10 cellular contexts compared by ENCODE assay signal in genomic region chr12:9943244-9943643, GRCh38. TPM values are rescaled to one million over a fixed set of nuclear protein-coding genes. Genes with fewer than 3 reads are reported as not detected.
A peak's percentile ranks its signal among the peaks of the same experiment; 100 is the strongest.
DNase-seq lines count a peak whose midpoint lies in the region; ATAC-seq lines count a peak whose summit lies in the region.
"Had no signal": no experiment of that assay in that cellular context is flagged by ENCODE, and none has a peak within 500 bp of the region (broad histone marks: within the 10 kb centered on the region; RNA-seq: fewer than 3 reads in every experiment).

No MANE protein-coding gene starts in this region.

- no peaks in the 10 kb centered on the region for H3K27me3 ChIP-seq in thymus (ENCODE audit: control insufficient read depth, insufficient read depth)

- peaks cover 1% of the 10 kb centered on the region for H3K9me3 ChIP-seq in thymus (ENCODE audit: control insufficient read depth)

- ATAC-seq in HG02763 (IDR thresholded peaks at IDR 0.05; ENCODE audit: unreplicated experiment) = no peak

- WGBS in thymus = 64% methylated on average over 19 of the region's 19 CpGs

- H3K4me3 ChIP-seq in thymus (ENCODE audit: low read length) = peak overlapping the region; percentile 33

- no peaks in the 10 kb centered on the region for H3K36me3 ChIP-seq in thymus (ENCODE audit: control insufficient read depth, insufficient read depth)

- H3K4me1 ChIP-seq in thymus (ENCODE audit: control insufficient read depth, insufficient read depth, low read length) = no peaks in the 10 kb centered on the region

- H3K27ac ChIP-seq in thymus (ENCODE audit: low read depth) = no peak overlapping the region

- DNase-seq in activated naive CD4-positive, alpha-beta T cell treated with Interleukin-2 at 50 U/mL for 16 hours = peak; percentile 6
- no peak for DNase-seq in activated naive CD4-positive, alpha-beta T cell (lab: John Stamatoyannopoulos, UW)
- peak; percentile 90 for DNase-seq in NCI-H748 (lab: John Stamatoyannopoulos, UW; ENCODE audit: unreplicated experiment)
- peak; percentile 2 for DNase-seq in cerebellum (ENCODE audit: low spot score)
- no peak for DNase-seq in effector CD4-positive, alpha-beta T cell
- DNase-seq in HPDE6-E6E7 (ENCODE audit: extremely low spot score) = no peak

RNA-seq across cellular contexts. Expression of gene CLEC2A, which starts 11.1 kb away (rescaled TPM):
- not detected for total RNA-seq in cerebellum
- polyA plus RNA-seq in thymus = 0.11 TPM
- total RNA-seq: subcutaneous adipose tissue had no signal
- polyA plus RNA-seq: BJ had no signal

RNA-seq across cellular contexts. Expression of gene CLEC12A, which starts 28.0 kb away (rescaled TPM):
- total RNA-seq in cerebellum = not detected
- polyA plus RNA-seq in thymus = 6.8 TPM
- polyA plus RNA-seq: BJ had no signal

RNA-seq across cellular contexts. Expression of gene CLEC1B, which starts 55.7 kb away (rescaled TPM):
- total RNA-seq in cerebellum = not detected
- polyA plus RNA-seq in thymus = 0.48 TPM
- total RNA-seq: subcutaneous adipose tissue had no signal
- polyA plus RNA-seq: BJ had no signal

Comparison
In these comparisons a context has a peak if more than half of its experiments do, and no peak if none do; other contexts are left out.
1. DNase-seq: peak in activated naive CD4-positive, alpha-beta T cell treated with Interleukin-2 at 50 U/mL for 16 hours (single experiment), NCI-H748 (single experiment) and cerebellum (single experiment); none in activated naive CD4-positive, alpha-beta T cell (0 of 4), effector CD4-positive, alpha-beta T cell (single experiment) and HPDE6-E6E7 (single experiment).